Comparison of ENCODE assay signal across 2 cellular contexts in genomic region chr1:63782982-63783381, GRCh38.
TF ChIP-seq lines count a peak whose summit lies in the region.

No MANE protein-coding gene starts in this region.

TF ChIP-seq in GM23338, 12 proteins besides CTCF, POLR2A, EP300 and RAD21 (continued from another document):
- TF ChIP-seq ZNF462 (CRISPR knock-in tag; IDR thresholded peaks at IDR 0.05) (peak; percentile 98), EZH2phosphoT487 (IDR thresholded peaks at IDR 0.05; ENCODE audit: unreplicated experiment) (no peak), ZNF114 (CRISPR knock-in tag; IDR thresholded peaks at IDR 0.05) (peak; percentile 15; the same call in 1 of the 2 replicates)

TF ChIP-seq in WTC11, 78 proteins besides CTCF, POLR2A, EP300 and RAD21 (continued from another document and continues in another):
- TF ChIP-seq TP53 (CRISPR knock-in tag; IDR thresholded peaks at IDR 0.05) (no peak), ESRRA (CRISPR knock-in tag; IDR thresholded peaks at IDR 0.05; ENCODE audit: borderline replicate concordance) (no peak), ZNF416 (CRISPR knock-in tag; IDR thresholded peaks at IDR 0.05) (no peak), FOXK1 (CRISPR knock-in tag; IDR thresholded peaks at IDR 0.05) (peak; percentile 65; the same call in 1 of the 2 replicates), ELF4 (CRISPR knock-in tag; IDR thresholded peaks at IDR 0.05; ENCODE audit: low read depth) (no peak), AFF4 (CRISPR knock-in tag; IDR thresholded peaks at IDR 0.05; ENCODE audit: borderline replicate concordance) (no peak), IRF1 (CRISPR knock-in tag; IDR thresholded peaks at IDR 0.05) (peak; percentile 31; the same call in 1 of the 2 replicates), CBFB (CRISPR knock-in tag; IDR thresholded peaks at IDR 0.05; ENCODE audit: low read depth) (no peak), MAX (CRISPR knock-in tag; IDR thresholded peaks at IDR 0.05) (no peak), NFYB (CRISPR knock-in tag; conservative IDR thresholded peaks at IDR 0.05; ENCODE audit: low read depth) (no peak), SOX15 (CRISPR knock-in tag; IDR thresholded peaks at IDR 0.05) (no peak), HMGXB4 (CRISPR knock-in tag; IDR thresholded peaks at IDR 0.05) (no peak), ZNF281 (CRISPR knock-in tag; IDR thresholded peaks at IDR 0.05) (0 out of 2 replicates have a peak, but pooled peaks have one; percentile 41), NR3C1 (CRISPR knock-in tag; conservative IDR thresholded peaks at IDR 0.05; ENCODE audit: low read depth) (no peak), SP1 (CRISPR knock-in tag; conservative IDR thresholded peaks at IDR 0.05) (no peak), ZNF219 (CRISPR knock-in tag; IDR thresholded peaks at IDR 0.05; ENCODE audit: borderline replicate concordance) (no peak), TEAD4 (CRISPR knock-in tag; IDR thresholded peaks at IDR 0.05) (no peak), ZNF423 (CRISPR knock-in tag; IDR thresholded peaks at IDR 0.05) (peak; percentile 56; the same call in 1 of the 2 replicates), RELA (CRISPR knock-in tag; IDR thresholded peaks at IDR 0.05; ENCODE audit: borderline replicate concordance) (no peak), ETV6 (CRISPR knock-in tag; IDR thresholded peaks at IDR 0.05) (peak; percentile 91), CDX4 (CRISPR knock-in tag; IDR thresholded peaks at IDR 0.05; ENCODE audit: borderline replicate concordance) (no peak), ERG (CRISPR knock-in tag; IDR thresholded peaks at IDR 0.05) (no peak), FOXJ3 (CRISPR knock-in tag; IDR thresholded peaks at IDR 0.05; ENCODE audit: borderline replicate concordance) (no peak), ZNF532 (CRISPR knock-in tag; IDR thresholded peaks at IDR 0.05; ENCODE audit: borderline replicate concordance) (no peak), USF1 (CRISPR knock-in tag; IDR thresholded peaks at IDR 0.05) (no peak), E2F1 (CRISPR knock-in tag; IDR thresholded peaks at IDR 0.05) (no peak), EMX1 (CRISPR knock-in tag; IDR thresholded peaks at IDR 0.05) (no peak), MXD4 (CRISPR knock-in tag; IDR thresholded peaks at IDR 0.05; ENCODE audit: borderline replicate concordance) (no peak), KAT7 (CRISPR knock-in tag; IDR thresholded peaks at IDR 0.05; ENCODE audit: borderline replicate concordance) (no peak), ARID4B (CRISPR knock-in tag; IDR thresholded peaks at IDR 0.05; ENCODE audit: borderline replicate concordance) (no peak), OVOL2 (CRISPR knock-in tag; IDR thresholded peaks at IDR 0.05; ENCODE audit: borderline replicate concordance) (no peak)
